Comparison of ENCODE assay signal across 24 cellular contexts in the genomic region with DNA sequence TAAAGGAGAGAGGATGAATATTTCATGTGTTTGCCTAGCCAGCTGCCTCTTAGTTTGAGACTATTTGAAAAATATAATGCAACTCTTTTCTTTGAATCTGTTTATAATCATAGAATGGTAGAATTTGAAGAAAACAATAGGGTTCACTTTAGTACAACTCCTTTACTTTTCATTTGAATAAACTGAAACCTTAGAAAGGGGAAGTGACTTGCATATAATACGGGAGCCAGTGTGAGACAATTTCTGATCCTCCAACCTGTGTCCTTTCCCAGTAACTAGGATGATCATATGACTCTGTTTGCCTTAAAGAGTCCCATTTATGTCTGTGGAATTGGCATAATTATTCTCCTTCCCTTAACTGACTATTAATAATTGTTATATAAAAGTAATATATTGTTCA.
DNase-seq lines count a peak whose midpoint lies in the region; ATAC-seq and TF ChIP-seq lines count a peak whose summit lies in the region.
"Had no signal": no experiment of that assay in that cellular context is flagged by ENCODE, and none has a peak within 500 bp of the region (broad histone marks: within the 10 kb centered on the region; RNA-seq: fewer than 3 reads in every experiment).

No MANE protein-coding gene starts in this region.

- H3K27ac ChIP-seq in DND-41 (ENCODE audit: low read length), result no peak overlapping the region
- no peak overlapping the region for H3K27ac ChIP-seq in esophagus squamous epithelium
- H3K27ac ChIP-seq: parathyroid adenoma, sigmoid colon, WERI-Rb-1 had no signal

- no peak for TF ChIP-seq POLR2A in esophagus squamous epithelium (IDR thresholded peaks at IDR 0.05)

- no peak overlapping the region for H3K9ac ChIP-seq in DND-41 (ENCODE audit: low read depth, low read length)
- H3K9ac ChIP-seq: parathyroid adenoma had no signal

- H3K79me2 ChIP-seq in DND-41 (ENCODE audit: insufficient read depth, low read length), result no peaks in the 10 kb centered on the region
- H3K79me2 ChIP-seq: parathyroid adenoma had no signal

- H3K36me3 ChIP-seq in DND-41 (ENCODE audit: insufficient read depth, low read length), result no peaks in the 10 kb centered on the region
- H3K36me3 ChIP-seq in esophagus squamous epithelium, result no peaks in the 10 kb centered on the region
- H3K36me3 ChIP-seq: sigmoid colon, WERI-Rb-1 had no signal

- H3K4me1 ChIP-seq in DND-41 (ENCODE audit: insufficient read depth, low read length), result peaks cover 33% of the 10 kb centered on the region
- no peaks in the 10 kb centered on the region for H3K4me1 ChIP-seq in esophagus squamous epithelium
- H3K4me1 ChIP-seq: parathyroid adenoma, sigmoid colon had no signal

- H2AFZ ChIP-seq in DND-41 (ENCODE audit: low read depth, low read length), result peak overlapping the region; percentile 54
- H2AFZ ChIP-seq: GM23338, parathyroid adenoma had no signal

- intact Hi-C loops in esophagus squamous epithelium (cut with DNase I), result no loop called here

- DNase-seq in DND-41, result no peak
- DNase-seq in KG1 (lab: John Stamatoyannopoulos, UW), result peak; percentile 19
- no peak for DNase-seq in esophagus squamous epithelium (lab: John Stamatoyannopoulos, UW)
- no peak for DNase-seq in foreskin melanocyte
- DNase-seq in NCI-H2029 (lab: John Stamatoyannopoulos, UW), result no peak
- DNase-seq in occipital lobe (lab: John Stamatoyannopoulos, UW), result no peak
- DNase-seq: activated CD4-positive, alpha-beta memory T cell treated with anti-CD3 and anti-CD28 coated beads, Interleukin-2, amount 10 ng/mL, durations not matched to agents 7 days and 5 days; activated T-cell treated with anti-CD3 and anti-CD28 coated beads, Interleukin-2, amount 50 U/mL, for 4 hours; CD4-positive, alpha-beta T cell; DMS53; hypothalamus; naive thymus-derived CD4-positive, alpha-beta T cell; NCI-H2029 treated with DMSO at 0.1 percent for 48 hours; NCI-H446 treated with DMSO at 0.1 percent for 48 hours; sigmoid colon; stimulated activated naive CD8-positive, alpha-beta T cell treated with anti-CD3 and anti-CD28 coated beads, Interleukin-15, amount 100 ng/mL, for 72 hours; T-cell; WERI-Rb-1 had no signal

- no peak overlapping the region for H3K4me2 ChIP-seq in DND-41 (ENCODE audit: insufficient read depth, low read length)
- H3K4me2 ChIP-seq: GM23338 had no signal

- ATAC-seq in DND-41 (ENCODE audit: insufficient read depth, low read depth) (no peak), GM18870 (IDR thresholded peaks at IDR 0.05; ENCODE audit: unreplicated experiment) (peak; percentile 82), HG02759 (IDR thresholded peaks at IDR 0.05; ENCODE audit: unreplicated experiment) (peak; percentile 68)
- ATAC-seq: activated T-cell treated with anti-CD3 and anti-CD28 coated beads, Interleukin-2, amount 50 U/mL, for 4 hours; GM23338; HepG2; naive thymus-derived CD4-positive, alpha-beta T cell; Right ventricle myocardium inferior; stimulated activated naive CD8-positive, alpha-beta T cell treated with anti-CD3 and anti-CD28 coated beads, Interleukin-15, amount 100 ng/mL, for 72 hours; T-cell had no signal

- H3K4me3 ChIP-seq in DND-41 (ENCODE audit: low read depth in 1 of 2, low read length in 2 of 2) (no peak overlapping the region), esophagus squamous epithelium (no peak overlapping the region)
- H3K4me3 ChIP-seq: GM23338, sigmoid colon had no signal

- H3K9me3 ChIP-seq in DND-41 (ENCODE audit: insufficient read depth, low read length, severe bottlenecking) (no peaks in the 10 kb centered on the region), esophagus squamous epithelium (no peaks in the 10 kb centered on the region)
- H3K9me3 ChIP-seq: sigmoid colon had no signal

- WGBS in esophagus squamous epithelium, 2 donors, result 61 to 79% methylated on average over 1 of the region's 1 CpG

- H3K27me3 ChIP-seq in DND-41 (ENCODE audit: insufficient read depth, low read length, poor library complexity) (no peaks in the 10 kb centered on the region), esophagus squamous epithelium (no peaks in the 10 kb centered on the region)
- H3K27me3 ChIP-seq: sigmoid colon had no signal

- TF ChIP-seq CTCF in DND-41 (IDR thresholded peaks at IDR 0.05; ENCODE audit: borderline replicate concordance, extremely low read depth, low read length, poor library complexity, severe bottlenecking) (no peak), esophagus squamous epithelium (IDR thresholded peaks at IDR 0.05) (no peak)

- H4K20me1 ChIP-seq in DND-41 (ENCODE audit: insufficient read depth, low read length), result no peaks in the 10 kb centered on the region
